8 cellular contexts compared by ENCODE assay signal in genomic region chr6:89830385-89830809, GRCh38. TPM values are rescaled to one million over a fixed set of nuclear protein-coding genes. Genes with fewer than 3 reads are reported as not detected.
DNase-seq lines count a peak whose midpoint lies in the region; ATAC-seq, FAIRE-seq and TF ChIP-seq lines count a peak whose summit lies in the region.

No MANE protein-coding gene starts in this region.

- no peak for FAIRE-seq in pancreas (lab: Jason Lieb, UNC)

- no peak for TF ChIP-seq CTCF in pancreas (IDR thresholded peaks at IDR 0.05)

- DNase-seq in ELR (ENCODE audit: low read depth) (peak; percentile 26), NCI-H748 treated with DMSO at 0.1 percent for 48 hours (lab: John Stamatoyannopoulos, UW) (peak; percentile 1), pancreas (no peak), AG20443 (ENCODE audit: low spot score) (no peak), NCI-H2171 treated with DMSO at 0.1 percent for 48 hours (lab: John Stamatoyannopoulos, UW) (no peak), NCI-H510A treated with DMSO at 0.1 percent for 48 hours (lab: John Stamatoyannopoulos, UW) (no peak)

- H3K36me3 ChIP-seq in endocrine pancreas (ENCODE audit: control insufficient read depth, insufficient read depth, low read length): no peaks in the 10 kb centered on the region
- no peaks in the 10 kb centered on the region for H3K36me3 ChIP-seq in pancreas

- no peak for ATAC-seq in pancreas
- ATAC-seq in GM21619 (IDR thresholded peaks at IDR 0.05; ENCODE audit: unreplicated experiment): no peak

- no peaks in the 10 kb centered on the region for H3K4me1 ChIP-seq in endocrine pancreas (ENCODE audit: control insufficient read depth, insufficient read depth, low read length)
- H3K4me1 ChIP-seq in pancreas: peaks cover 0 to 10% (median 0%) of the 10 kb centered on the region in 3 donors

- H3K4me3 ChIP-seq in endocrine pancreas (ENCODE audit: control insufficient read depth, insufficient read depth, low read length) (peak overlapping the region; percentile 79), pancreas (peak overlapping the region; percentile 47 to 90 (median 81))

- H3K27me3 ChIP-seq in endocrine pancreas (ENCODE audit: control insufficient read depth, insufficient read depth, low read length): no peaks in the 10 kb centered on the region
- H3K27me3 ChIP-seq in pancreas: no peaks in the 10 kb centered on the region

- no peaks in the 10 kb centered on the region for H3K9me3 ChIP-seq in endocrine pancreas (ENCODE audit: control insufficient read depth, low read length)
- no peaks in the 10 kb centered on the region for H3K9me3 ChIP-seq in pancreas

- intact Hi-C loops in pancreas (cut with DNase I): no loop called here

- peak overlapping the region in 2 of 4 donors; percentile 53 to 67 for H3K27ac ChIP-seq in pancreas

- 13 to 16% methylated on average over 8 of the region's 8 CpGs for WGBS in pancreas, 2 donors

- peak overlapping the region; percentile 70 for H3K9ac ChIP-seq in endocrine pancreas (ENCODE audit: control insufficient read depth, insufficient read depth, low read length)

RNA-seq across cellular contexts. Expression of gene CASP8AP2, which starts 0.7 kb away (rescaled TPM):
- total RNA-seq in pancreas: 1 to 10 TPM; 4.2 to 9.3 (median 6.0) TPM
- polyA plus RNA-seq in pancreas: 1 to 10 TPM; 3.0 to 3.5 TPM

RNA-seq across cellular contexts. Expression of gene MDN1, which starts 10.8 kb away (rescaled TPM):
- 10 to 100 TPM; 15.6 to 20.2 (median 17.0) TPM for total RNA-seq in pancreas
- polyA plus RNA-seq in pancreas: 10 to 100 TPM; 23.1 to 27.5 TPM

Comparison
In these comparisons a context has a peak if more than half of its experiments do, and no peak if none do; other contexts are left out.
1. DNase-seq: peak in ELR (single experiment) and NCI-H748 treated with DMSO at 0.1 percent for 48 hours (single experiment); none in pancreas (0 of 6), AG20443 (single experiment), NCI-H2171 treated with DMSO at 0.1 percent for 48 hours (single experiment) and NCI-H510A treated with DMSO at 0.1 percent for 48 hours (single experiment).